Comparison of ENCODE assay signal across 8 cellular contexts in genomic region chr22:37416806-37417205, GRCh38.
DNase-seq lines count a peak whose midpoint lies in the region; ATAC-seq lines count a peak whose summit lies in the region.

No MANE protein-coding gene starts in this region.

- H3K9me3 Mint-ChIP-seq in central memory CD8-positive, alpha-beta T cell: no peaks in the 10 kb centered on the region
- H3K9me3 Mint-ChIP-seq in stimulated activated effector memory CD8-positive, alpha-beta T cell treated with anti-CD3 and anti-CD28 coated beads, Interleukin-12 subunit alpha, Interleukin-12 subunit beta, amount 100 ng/mL, for 72 hours: no peaks in the 10 kb centered on the region

- peak; percentile 49 for DNase-seq in activated CD4-positive, alpha-beta T cell treated with anti-CD3 and anti-CD28 coated beads for 48 hours
- DNase-seq in activated CD4-positive, alpha-beta T cell treated with anti-CD3 and anti-CD28 coated beads for 1 hour: no peak
- peak; percentile 56 for DNase-seq in SW480 (ENCODE audit: low spot score)
- DNase-seq in central memory CD8-positive, alpha-beta T cell (ENCODE audit: low spot score in 2 of 2): peak in 1 of 2 donors; percentile 25
- DNase-seq in stimulated activated effector memory CD8-positive, alpha-beta T cell treated with anti-CD3 and anti-CD28 coated beads, Interleukin-12 subunit alpha, Interleukin-12 subunit beta, amount 100 ng/mL, for 72 hours (ENCODE audit: low spot score in 2 of 2): no peak
- no peak for DNase-seq in HuH-7 (ENCODE audit: low spot score)
- DNase-seq in SHP77 treated with DMSO at 0.1 percent for 48 hours (lab: John Stamatoyannopoulos, UW): no peak

- peak overlapping the region; percentile 32 for H3K27ac Mint-ChIP-seq in central memory CD8-positive, alpha-beta T cell (ENCODE audit: low read depth)
- peak overlapping the region; percentile 54 for H3K27ac Mint-ChIP-seq in stimulated activated effector memory CD8-positive, alpha-beta T cell treated with anti-CD3 and anti-CD28 coated beads, Interleukin-12 subunit alpha, Interleukin-12 subunit beta, amount 100 ng/mL, for 72 hours

- H3K4me3 Mint-ChIP-seq in central memory CD8-positive, alpha-beta T cell: peak overlapping the region; percentile 37
- H3K4me3 Mint-ChIP-seq in stimulated activated effector memory CD8-positive, alpha-beta T cell treated with anti-CD3 and anti-CD28 coated beads, Interleukin-12 subunit alpha, Interleukin-12 subunit beta, amount 100 ng/mL, for 72 hours: peak overlapping the region; percentile 25

- H3K36me3 Mint-ChIP-seq in central memory CD8-positive, alpha-beta T cell (ENCODE audit: insufficient read depth): peaks cover 7% of the 10 kb centered on the region
- H3K36me3 Mint-ChIP-seq in stimulated activated effector memory CD8-positive, alpha-beta T cell treated with anti-CD3 and anti-CD28 coated beads, Interleukin-12 subunit alpha, Interleukin-12 subunit beta, amount 100 ng/mL, for 72 hours: no peaks in the 10 kb centered on the region

- ATAC-seq in central memory CD8-positive, alpha-beta T cell (replicated peaks; ENCODE audit: extremely low read depth, poor library complexity, severe bottlenecking): peak; percentile 61
- ATAC-seq in stimulated activated effector memory CD8-positive, alpha-beta T cell treated with anti-CD3 and anti-CD28 coated beads, Interleukin-12 subunit alpha, Interleukin-12 subunit beta, amount 100 ng/mL, for 72 hours: peak; percentile 50
- no peak for ATAC-seq in GM21360 (IDR thresholded peaks at IDR 0.05; ENCODE audit: unreplicated experiment)

- H3K4me1 Mint-ChIP-seq in central memory CD8-positive, alpha-beta T cell: peaks cover 44% of the 10 kb centered on the region
- H3K4me1 Mint-ChIP-seq in stimulated activated effector memory CD8-positive, alpha-beta T cell treated with anti-CD3 and anti-CD28 coated beads, Interleukin-12 subunit alpha, Interleukin-12 subunit beta, amount 100 ng/mL, for 72 hours: peaks cover 56% of the 10 kb centered on the region

- peaks cover 96% of the 10 kb centered on the region for H3K27me3 Mint-ChIP-seq in central memory CD8-positive, alpha-beta T cell

Comparison
In these comparisons a context has a peak if more than half of its experiments do, and no peak if none do; other contexts are left out.
1. DNase-seq: peak in activated CD4-positive, alpha-beta T cell treated with anti-CD3 and anti-CD28 coated beads for 48 hours (single experiment) and SW480 (single experiment); none in activated CD4-positive, alpha-beta T cell treated with anti-CD3 and anti-CD28 coated beads for 1 hour (single experiment), stimulated activated effector memory CD8-positive, alpha-beta T cell treated with anti-CD3 and anti-CD28 coated beads, Interleukin-12 subunit alpha, Interleukin-12 subunit beta, amount 100 ng/mL, for 72 hours (0 of 2), HuH-7 (single experiment) and SHP77 treated with DMSO at 0.1 percent for 48 hours (single experiment).